Comparison of ENCODE assay signal across 8 cellular contexts in genomic region chr2:172465417-172466334, GRCh38. TPM values are rescaled to one million over a fixed set of nuclear protein-coding genes. Genes with fewer than 3 reads are reported as not detected.
A peak's percentile ranks its signal among the peaks of the same experiment; 100 is the strongest.
DNase-seq lines count a peak whose midpoint lies in the region; ATAC-seq and TF ChIP-seq lines count a peak whose summit lies in the region.

No MANE protein-coding gene starts in this region.

- no peaks in the 10 kb centered on the region for H3K9me3 ChIP-seq in testis

- peak overlapping the region in 1 of 2 donors; percentile 1 for H3K27ac ChIP-seq in testis

- peak; percentile 56 for DNase-seq in GM10248 (ENCODE audit: extremely low spot score)
- peak; percentile 88 for DNase-seq in LoVo (ENCODE audit: low spot score)
- DNase-seq in SHP77 (lab: John Stamatoyannopoulos, UW): peak; percentile 28 to 65
- peak; percentile 45 for DNase-seq in activated T-helper 9 cell treated with anti-CD3 and anti-CD28 coated beads, Interleukin-2, amount 50 U/mL, for 16 hours (ENCODE audit: low read depth)
- peak; percentile 89 for DNase-seq in fibroblast of villous mesenchyme (ENCODE audit: low read depth)
- peak; percentile 39 for DNase-seq in occipital lobe (lab: John Stamatoyannopoulos, UW)
- DNase-seq in testis: peak; percentile 87

- TF ChIP-seq CTCF in GM10248 (IDR thresholded peaks at IDR 0.05; ENCODE audit: control extremely low read depth, extremely low read depth, low read depth, missing control alignments) (peak; percentile 74), fibroblast of villous mesenchyme (IDR thresholded peaks at IDR 0.05; ENCODE audit: insufficient read depth, low read depth, low read length) (peak; percentile 93), testis (IDR thresholded peaks at IDR 0.05) (peak; percentile 79 to 88 (median 82))

- no peak for TF ChIP-seq POLR2A in testis (IDR thresholded peaks at IDR 0.05)

- H3K4me3 ChIP-seq in fibroblast of villous mesenchyme (ENCODE audit: low read depth, low read length) (peak overlapping the region; percentile 46), testis (no peak overlapping the region)

- POLR2A ChIA-PET in GM10248 (lab: Yijun Ruan, JAX): no interaction called here

- ATAC-seq in GM21717 (IDR thresholded peaks at IDR 0.05; ENCODE audit: unreplicated experiment): no peak

- WGBS in testis, 2 donors: 17 to 23% methylated on average over 24 of the region's 24 CpGs

- CTCF ChIA-PET in GM10248 (lab: Yijun Ruan, JAX): interaction anchor here (0.6 to 2.7 kb wide), 27 partner anchors 8 to 895 kb away, joined by 3 to 11 read pairs (median 3); no protein-coding TSS in a partner anchor

- H3K36me3 ChIP-seq in testis (ENCODE audit: low read depth, missing control alignments): no peaks in the 10 kb centered on the region

- H3K4me1 ChIP-seq in testis: peaks cover 17% of the 10 kb centered on the region

- intact Hi-C loops in testis (cut with DNase I; ENCODE audit: low total_unique reads): loop anchor here (10.0 kb wide), 1 partner anchor 261 kb away; no protein-coding TSS in a partner anchor

- H3K27me3 ChIP-seq in testis: no peaks in the 10 kb centered on the region

RNA-seq across cellular contexts. Expression of gene ITGA6, which starts 38.3 kb away (rescaled TPM):
- total RNA-seq in fibroblast of villous mesenchyme (58.0 and 131 TPM in 2 replicates), occipital lobe (32.6 TPM), testis (100 to 1,000 TPM; 166 to 232 TPM)
- 57.5 TPM for polyA plus RNA-seq in testis (ENCODE audit: insufficient read depth, low read depth, low replicate concordance)

Comparison
In these comparisons a context has a peak if more than half of its experiments do, and no peak if none do; other contexts are left out.
1. DNase-seq: peak in every context shown above with its lines; median percentile 89 in fibroblast of villous mesenchyme; 88 in LoVo; 87 in testis; 56 in GM10248; 46 in SHP77; 45 in activated T-helper 9 cell treated with anti-CD3 and anti-CD28 coated beads, Interleukin-2, amount 50 U/mL, for 16 hours; 39 in occipital lobe.